ENCODE assay signal across 13 cellular contexts in genomic region chr1:161089251-161089924, GRCh38. TPM values are rescaled to one million over a fixed set of nuclear protein-coding genes. Genes with fewer than 3 reads are reported as not detected.
A peak's percentile ranks its signal among the peaks of the same experiment; 100 is the strongest.
DNase-seq lines count a peak whose midpoint lies in the region; ATAC-seq, FAIRE-seq and TF ChIP-seq lines count a peak whose summit lies in the region.
"Had no signal": no experiment of that assay in that cellular context is flagged by ENCODE, and none has a peak within 500 bp of the region (broad histone marks: within the 10 kb centered on the region; RNA-seq: fewer than 3 reads in every experiment).

TSS of gene NECTIN4 (minus strand) at chr1:161089558. CDS start at chr1:161089296, 262 bp downstream.

- no peaks in the 10 kb centered on the region for H3K9me3 ChIP-seq in keratinocyte (ENCODE audit: control insufficient read depth, low read depth, low read length)
- no peaks in the 10 kb centered on the region for H3K9me3 ChIP-seq in uterus

- H3K36me3 Mint-ChIP-seq in GM23338 (ENCODE audit: low read depth) = no peaks in the 10 kb centered on the region

- H3K79me2 ChIP-seq in GM23338 (replicated peaks; ENCODE audit: insufficient read depth) = no peaks in the 10 kb centered on the region
- H3K79me2 ChIP-seq in keratinocyte (ENCODE audit: control insufficient read depth, insufficient read depth, low read length) = no peaks in the 10 kb centered on the region

- H3K4me3 ChIP-seq in GM23338 = no peak within 1 kb of the TSS
- peak within 1 kb of the TSS in 2 of 3 experiments; percentile 34 to 41 for H3K4me3 ChIP-seq in keratinocyte (ENCODE audit: control insufficient read depth in 2 of 3, extremely low read depth in 1 of 3, insufficient read depth in 2 of 3, low read depth in 1 of 3, low read length in 3 of 3)
- H3K4me3 ChIP-seq in skin epidermis = peak within 1 kb of the TSS; percentile 11 to 49 (median 39)
- H3K4me3 ChIP-seq in uterus = no peak within 1 kb of the TSS

- H3K4me2 ChIP-seq in GM23338 (peak within 1 kb of the TSS; percentile 55; the same call in 1 of the 2 replicates), keratinocyte (ENCODE audit: control insufficient read depth, extremely low read depth, insufficient read depth, low read depth, low read length) (peak within 1 kb of the TSS; percentile 56)

- ATAC-seq in GM23338 = peak; percentile 86

- H3K27ac ChIP-seq in GM23338 (ENCODE audit: low read depth) = no peak within 1 kb of the TSS
- no peak within 1 kb of the TSS for H3K27ac ChIP-seq in RWPE1
- H3K27ac ChIP-seq in keratinocyte (ENCODE audit: control insufficient read depth, insufficient read depth, low read length) = peak within 1 kb of the TSS; percentile 77
- H3K27ac ChIP-seq in skin epidermis = peak within 1 kb of the TSS; percentile 24 to 94 (median 82)
- no peak within 1 kb of the TSS for H3K27ac ChIP-seq in uterus

- no peaks in the 10 kb centered on the region for H4K20me1 ChIP-seq in GM23338 (replicated peaks; ENCODE audit: insufficient read depth)
- H4K20me1 ChIP-seq in keratinocyte (ENCODE audit: control insufficient read depth, extremely low read depth, insufficient read depth, low read length) = no peaks in the 10 kb centered on the region

- H3K27me3 ChIP-seq in GM23338 (ENCODE audit: insufficient read depth) = no peaks in the 10 kb centered on the region
- H3K27me3 ChIP-seq in keratinocyte (ENCODE audit: control insufficient read depth, extremely low read depth, insufficient read depth, low read length) = no peaks in the 10 kb centered on the region
- no peaks in the 10 kb centered on the region for H3K27me3 ChIP-seq in uterus

- H2AFZ ChIP-seq in GM23338 = peak within 1 kb of the TSS; percentile 72; the same call in 1 of the 2 replicates
- no peak within 1 kb of the TSS for H2AFZ ChIP-seq in keratinocyte (ENCODE audit: control insufficient read depth, low read length)

- H3K27me3 Mint-ChIP-seq in GM23338 (ENCODE audit: insufficient read depth, low read depth, poor library complexity) = peaks cover 13% of the 10 kb centered on the region

- H3K36me3 ChIP-seq in GM23338 (ENCODE audit: insufficient read depth) = no peaks in the 10 kb centered on the region
- H3K36me3 ChIP-seq in keratinocyte (ENCODE audit: control insufficient read depth in 2 of 2, extremely low read depth in 1 of 2, insufficient read depth in 2 of 2, low read length in 2 of 2) = no peaks in the 10 kb centered on the region
- H3K36me3 ChIP-seq in uterus = no peaks in the 10 kb centered on the region

- CTCF ChIA-PET in RWPE1 (lab: Yijun Ruan, JAX) = interaction anchor here (0.5 to 1.7 kb wide), 5 partner anchors 8 to 334 kb away, joined by 3 to 10 read pairs (median 3); no protein-coding TSS in a partner anchor

- H3K9me3 Mint-ChIP-seq in GM23338 = no peaks in the 10 kb centered on the region; the same call in 2 of the 3 replicates

- no peak within 1 kb of the TSS for H3K27ac Mint-ChIP-seq in GM23338

- peak in 1 of 2 donors; percentile 10 for TF ChIP-seq POLR2A in uterus (IDR thresholded peaks at IDR 0.05)

- intact Hi-C loops in uterus (cut with DNase I; ENCODE audit: low total_unique reads) = no loop called here

- H3K9ac ChIP-seq in keratinocyte (ENCODE audit: control insufficient read depth, extremely low read depth, insufficient read depth, low read length) = peak within 1 kb of the TSS; percentile 81

- H3K9me2 ChIP-seq in GM23338 (ENCODE audit: insufficient read depth) = peaks cover 5% of the 10 kb centered on the region; the same call in 1 of the 2 replicates

- H3F3A ChIP-seq in GM23338 (replicated peaks; ENCODE audit: low read depth) = no peaks in the 10 kb centered on the region

- H3K4me3 Mint-ChIP-seq in GM23338 = no peak within 1 kb of the TSS

- dilution Hi-C loops in keratinocyte (cut with MboI; ENCODE audit: extremely low pct_ligation_motif_present, low sequenced_read_pairs) = no loop called here

- TF ChIP-seq CTCF in GM23338 (conservative IDR thresholded peaks at IDR 0.05; ENCODE audit: low read depth in 2 of 2) = 0 out of 4 replicates have a peak, but pooled peaks of 1 of the 2 experiments have one; percentile 12
- no peak for TF ChIP-seq CTCF in RWPE1 (conservative IDR thresholded peaks at IDR 0.05; ENCODE audit: low read depth)
- TF ChIP-seq CTCF in keratinocyte (optimal IDR thresholded peaks at IDR 0.05 in 1 of 3, IDR thresholded peaks at IDR 0.05 in 1 of 3, conservative IDR thresholded peaks at IDR 0.05 in 1 of 3; ENCODE audit: extremely low read depth in 1 of 3, insufficient read depth in 2 of 3, low read length in 3 of 3) = peak in 1 of 3 experiments; percentile 13
- TF ChIP-seq CTCF in uterus (IDR thresholded peaks at IDR 0.05) = no peak

- POLR2A ChIA-PET in RWPE1 (lab: Yijun Ruan, JAX; ENCODE audit: low non-redundant PET) = interaction anchor here (0.6 to 1.4 kb wide), 2 partner anchors 13 to 44 kb away, joined by 3 read pairs; partner anchors contain the start of gene USF1

- no peak for FAIRE-seq in keratinocyte (lab: Jason Lieb, UNC)
- FAIRE-seq: urothelium cell line had no signal

- peaks cover 20% of the 10 kb centered on the region for H3K4me1 Mint-ChIP-seq in GM23338

- H3K4me1 ChIP-seq in GM23338 (ENCODE audit: insufficient read depth) = peaks cover 7% of the 10 kb centered on the region
- peaks cover 55% of the 10 kb centered on the region for H3K4me1 ChIP-seq in keratinocyte (ENCODE audit: control insufficient read depth, extremely low read depth, insufficient read depth, low read length)
- H3K4me1 ChIP-seq in uterus = no peaks in the 10 kb centered on the region

- H3K9me1 ChIP-seq in keratinocyte (ENCODE audit: control insufficient read depth, extremely low read depth, insufficient read depth, low read length) = no peaks in the 10 kb centered on the region

- peak; percentile 69 for DNase-seq in GM23338 (ENCODE audit: low spot score)
- DNase-seq in RWPE1 (ENCODE audit: low spot score) = peak; percentile 70
- DNase-seq in keratinocyte (ENCODE audit: low read depth, low spot score) = no peak
- DNase-seq in NOMO-1 treated with dmso at 0.1 percent for 144 hours (lab: John Stamatoyannopoulos, UW; ENCODE audit: unreplicated experiment) = no peak
- DNase-seq in uterus = no peak
- DNase-seq in OCI-M2 (lab: John Stamatoyannopoulos, UW; ENCODE audit: unreplicated experiment) = no peak
- no peak for DNase-seq in middle frontal gyrus (ENCODE audit: extremely low spot score, low spot score)
- DNase-seq: activated CD8-positive, alpha-beta memory T cell treated with anti-CD3 and anti-CD28 coated beads, Interleukin-2, amount 50 U/mL, for 48 hours; NCI-H1417 treated with DMSO at 0.1 percent for 48 hours; retina had no signal

TF ChIP-seq in GM23338, 12 proteins besides CTCF, POLR2A, EP300 and RAD21 (continues in another document):
- TF ChIP-seq CREB1 (CRISPR knock-in tag; IDR thresholded peaks at IDR 0.05; ENCODE audit: low read depth) (no peak), ETS1 (IDR thresholded peaks at IDR 0.05) (no peak), EZH2 (IDR thresholded peaks at IDR 0.05; ENCODE audit: low read depth, unreplicated experiment) (no peak), ZNF331 (CRISPR knock-in tag; IDR thresholded peaks at IDR 0.05; ENCODE audit: low read depth) (no peak), NANOG (IDR thresholded peaks at IDR 0.05; ENCODE audit: borderline replicate concordance) (no peak), POLR2AphosphoS5 (IDR thresholded peaks at IDR 0.05; ENCODE audit: low read depth) (no peak), EZH2phosphoT487 (IDR thresholded peaks at IDR 0.05; ENCODE audit: unreplicated experiment) (no peak), REST (IDR thresholded peaks at IDR 0.05; ENCODE audit: unreplicated experiment) (no peak)

RNA-seq across cellular contexts. Expression of gene NECTIN4, which starts in this region (rescaled TPM):
- not detected in 2 replicates for total RNA-seq in GM23338 (2014; rRNA removed; shearing (Covaris generic))
- polyA plus RNA-seq in GM23338 (2016; fragmentation: Nextera tagmentation; extraction: Ambion mirVana) (0.16 and 0.42 TPM in 2 replicates), keratinocyte (6.0 to 19.0 TPM (median 8.6 TPM) in 3 replicates)
- 60.1 TPM for polyA plus RNA-seq in keratinocyte (2011; ENCODE audit: low read depth)
- 2.6 and 4.3 TPM in 2 replicates for polyA plus RNA-seq in keratinocyte (2011; cell fraction: cytosol; rRNA removed)
- polyA plus RNA-seq in keratinocyte (2011; cell fraction: nucleus; rRNA removed) = 20.7 and 42.1 TPM in 2 replicates
- 2.9 and 144 TPM in 2 replicates for polyA plus RNA-seq in keratinocyte (2012; ENCODE audit: low replicate concordance)
- polyA minus RNA-seq in keratinocyte = 7.1 to 52.8 TPM (median 19.4 TPM) in 3 replicates
- polyA minus RNA-seq in keratinocyte (2011; cell fraction: cytosol; rRNA and poly(A)+ RNA removed) = 6.5 TPM
- 19.1 and 21.9 TPM in 2 replicates for polyA minus RNA-seq in keratinocyte (2011; cell fraction: nucleus; rRNA and poly(A)+ RNA removed)
- 1 to 10 TPM in 1 of 4 donors, not detected in 3; 2.1 TPM for total RNA-seq in uterus
- total RNA-seq: lung microvascular endothelial cell had no signal

Comparison
In these comparisons a context has a peak if more than half of its experiments do, and no peak if none do; other contexts are left out.
1. Peak in DNase-seq, ATAC-seq and H3K4me2 ChIP-seq in GM23338; RNA of the gene not detected or under 1 TPM.
2. H3K27ac ChIP-seq: peak in keratinocyte (single experiment) and skin epidermis (21 of 21); none in GM23338 (single experiment), RWPE1 (single experiment) and uterus (0 of 2).
3. H3K4me3 ChIP-seq: peak in keratinocyte (2 of 3) and skin epidermis (7 of 7); none in GM23338 (single experiment) and uterus (0 of 2).